Comparison of ENCODE assay signal across 8 cellular contexts in the genomic region with DNA sequence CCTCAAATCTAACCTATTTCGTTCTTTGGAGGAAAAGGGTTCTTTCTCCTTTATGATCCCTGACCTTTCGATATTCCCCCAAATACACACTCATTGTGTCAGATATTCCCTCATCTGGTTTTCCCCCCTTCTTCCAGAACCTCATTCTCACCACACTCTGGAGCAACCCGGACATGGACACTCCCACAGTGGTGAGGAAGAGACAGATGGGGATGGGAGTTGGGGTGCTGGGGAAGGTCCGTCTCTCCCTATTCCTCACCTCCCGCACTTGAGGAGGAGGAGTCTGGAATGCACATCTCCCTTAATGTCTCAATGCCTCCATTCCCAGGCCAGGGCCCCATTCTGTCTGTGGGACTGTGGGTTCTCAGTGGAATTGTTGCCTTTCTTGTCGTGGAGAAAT. TPM values are rescaled to one million over a fixed set of nuclear protein-coding genes. Genes with fewer than 3 reads are reported as not detected.
DNase-seq lines count a peak whose midpoint lies in the region; ATAC-seq and TF ChIP-seq lines count a peak whose summit lies in the region.

No MANE protein-coding gene starts in this region.

- no peak for ATAC-seq in natural killer cell treated with Interleukin-12 subunit alpha and Interleukin-12 subunit beta and Interleukin-15 and Interleukin-18, amount 100 ng/mL, for 72 hours
- no peak for ATAC-seq in GM19324 (IDR thresholded peaks at IDR 0.05; ENCODE audit: low FRiP score, unreplicated experiment)

- H3K4me3 ChIP-seq in AG10803 (ENCODE audit: low read length) (peak overlapping the region; percentile 81), Karpas-422 (ENCODE audit: low read length) (peak overlapping the region; percentile 100), colonic mucosa (peak overlapping the region; percentile 75)

- peak overlapping the region; percentile 100 for H3K4me3 Mint-ChIP-seq in natural killer cell treated with Interleukin-12 subunit alpha and Interleukin-12 subunit beta and Interleukin-15 and Interleukin-18, amount 100 ng/mL, for 72 hours

- POLR2A ChIA-PET in HEK293T (lab: Yijun Ruan, JAX): no interaction called here

- no peaks in the 10 kb centered on the region for H3K9me3 Mint-ChIP-seq in natural killer cell treated with Interleukin-12 subunit alpha and Interleukin-12 subunit beta and Interleukin-15 and Interleukin-18, amount 100 ng/mL, for 72 hours

- no peak for TF ChIP-seq CTCF in AG10803 (conservative IDR thresholded peaks at IDR 0.05; ENCODE audit: low read length)
- TF ChIP-seq CTCF in colonic mucosa (IDR thresholded peaks at IDR 0.05): no peak

- peak overlapping the region; percentile 97 for H3K4me2 ChIP-seq in Karpas-422 (ENCODE audit: low read depth, low read length, poor library complexity, severe bottlenecking)

- no peaks in the 10 kb centered on the region; the same call in 1 of the 2 replicates for H4K20me1 ChIP-seq in Karpas-422 (ENCODE audit: insufficient read depth, low read depth, low read length)

- CTCF ChIA-PET in HEK293T (lab: Yijun Ruan, JAX): no interaction called here

- peak overlapping the region; percentile 80; the same call in 1 of the 2 replicates for H3K27ac ChIP-seq in Karpas-422 (ENCODE audit: low read length)
- H3K27ac ChIP-seq in colonic mucosa: peak overlapping the region; percentile 94

- H3K27me3 ChIP-seq in Karpas-422 (ENCODE audit: low read length) (no peaks in the 10 kb centered on the region), colonic mucosa (no peaks in the 10 kb centered on the region)

- DNase-seq in AG10803 (ENCODE audit: low read depth) (no peak), Karpas-422 (no peak), colonic mucosa (no peak), cerebellar cortex (ENCODE audit: low spot score) (no peak), DMS 273 treated with DMSO at 0.1 percent for 48 hours (lab: John Stamatoyannopoulos, UW) (no peak), HEK293T (ENCODE audit: extremely low spot score) (no peak)
- DNase-seq in natural killer cell treated with Interleukin-12 subunit alpha and Interleukin-12 subunit beta and Interleukin-15 and Interleukin-18, amount 100 ng/mL, for 72 hours (ENCODE audit: low spot score): no peak

- H3K27me3 Mint-ChIP-seq in natural killer cell treated with Interleukin-12 subunit alpha and Interleukin-12 subunit beta and Interleukin-15 and Interleukin-18, amount 100 ng/mL, for 72 hours: peaks cover 0 to 3% of the 10 kb centered on the region in 2 donors

- peaks cover 30% of the 10 kb centered on the region for H3K36me3 Mint-ChIP-seq in natural killer cell treated with Interleukin-12 subunit alpha and Interleukin-12 subunit beta and Interleukin-15 and Interleukin-18, amount 100 ng/mL, for 72 hours

- H2AFZ ChIP-seq in Karpas-422 (ENCODE audit: low read length): no peak overlapping the region

- H3K36me3 ChIP-seq in Karpas-422 (ENCODE audit: insufficient read depth, low read length): peaks cover 22% of the 10 kb centered on the region
- H3K36me3 ChIP-seq in colonic mucosa: no peaks in the 10 kb centered on the region

- H3K9me3 ChIP-seq in Karpas-422 (ENCODE audit: low read length) (no peaks in the 10 kb centered on the region), colonic mucosa (no peaks in the 10 kb centered on the region)

- H3K4me1 ChIP-seq in Karpas-422 (ENCODE audit: low read length) (peaks cover 55% of the 10 kb centered on the region), colonic mucosa (peaks cover 15% of the 10 kb centered on the region)

- no peaks in the 10 kb centered on the region for H3K9me2 ChIP-seq in Karpas-422 (replicated peaks; ENCODE audit: insufficient read depth, low read length)

- peak overlapping the region; percentile 98 to 100 for H3K27ac Mint-ChIP-seq in natural killer cell treated with Interleukin-12 subunit alpha and Interleukin-12 subunit beta and Interleukin-15 and Interleukin-18, amount 100 ng/mL, for 72 hours

- peaks cover 76% of the 10 kb centered on the region in 2 donors for H3K4me1 Mint-ChIP-seq in natural killer cell treated with Interleukin-12 subunit alpha and Interleukin-12 subunit beta and Interleukin-15 and Interleukin-18, amount 100 ng/mL, for 72 hours (ENCODE audit: low read depth in 2 of 2)

- intact Hi-C loops in colonic mucosa (cut with DNase I): no loop called here

- H3K9ac ChIP-seq in Karpas-422 (ENCODE audit: low read length) (peak overlapping the region; percentile 100), colonic mucosa (ENCODE audit: low read depth in 2 of 2, low read length in 2 of 2) (peak overlapping the region; percentile 81 to 93)

- peaks cover 48% of the 10 kb centered on the region for H3K79me2 ChIP-seq in Karpas-422 (ENCODE audit: low read length)

TF ChIP-seq in HEK293T, 16 proteins besides CTCF, POLR2A, EP300 and RAD21:
- TF ChIP-seq SUZ12 (IDR thresholded peaks at IDR 0.05): no peak
- TF ChIP-seq HDGF (IDR thresholded peaks at IDR 0.05; ENCODE audit: borderline replicate concordance): no peak
- no peak for TF ChIP-seq NFRKB (IDR thresholded peaks at IDR 0.05)
- no peak for TF ChIP-seq FOXA1 (IDR thresholded peaks at IDR 0.05)
- TF ChIP-seq ARNT (IDR thresholded peaks at IDR 0.05): no peak
- TF ChIP-seq BHLHE40 (IDR thresholded peaks at IDR 0.05; ENCODE audit: borderline replicate concordance): no peak
- TF ChIP-seq FOXK2 (IDR thresholded peaks at IDR 0.05): no peak
- no peak for TF ChIP-seq LEF1 (IDR thresholded peaks at IDR 0.05; ENCODE audit: borderline replicate concordance)
- no peak for TF ChIP-seq ZNF384 (IDR thresholded peaks at IDR 0.05)
- TF ChIP-seq SP1 (IDR thresholded peaks at IDR 0.05): no peak
- no peak for TF ChIP-seq ELF4 (IDR thresholded peaks at IDR 0.05)
- TF ChIP-seq, protein P1, sequence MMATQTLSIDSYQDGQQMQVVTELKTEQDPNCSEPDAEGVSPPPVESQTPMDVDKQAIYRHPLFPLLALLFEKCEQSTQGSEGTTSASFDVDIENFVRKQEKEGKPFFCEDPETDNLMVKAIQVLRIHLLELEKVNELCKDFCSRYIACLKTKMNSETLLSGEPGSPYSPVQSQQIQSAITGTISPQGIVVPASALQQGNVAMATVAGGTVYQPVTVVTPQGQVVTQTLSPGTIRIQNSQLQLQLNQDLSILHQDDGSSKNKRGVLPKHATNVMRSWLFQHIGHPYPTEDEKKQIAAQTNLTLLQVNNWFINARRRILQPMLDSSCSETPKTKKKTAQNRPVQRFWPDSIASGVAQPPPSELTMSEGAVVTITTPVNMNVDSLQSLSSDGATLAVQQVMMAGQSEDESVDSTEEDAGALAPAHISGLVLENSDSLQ (IDR thresholded peaks at IDR 0.05): no peak
- no peak for TF ChIP-seq L3MBTL2 (conservative IDR thresholded peaks at IDR 0.05)
- TF ChIP-seq CTBP1 (IDR thresholded peaks at IDR 0.05; ENCODE audit: borderline replicate concordance): no peak

RNA-seq across cellular contexts. Expression of a gene that starts 1.3 kb away (rescaled TPM):
- total RNA-seq in Karpas-422 (2014; rRNA removed; shearing (Covaris generic); ENCODE audit: low replicate concordance): 14.0 and 31.9 TPM in 2 replicates
- total RNA-seq in colonic mucosa: 100 to 1,000 TPM; 170 to 212 TPM
- 100 to 1,000 TPM in 1 of 2 donors, 10 to 100 TPM in 1; 91.5 to 102 TPM for total RNA-seq in natural killer cell treated with Interleukin-12 subunit alpha and Interleukin-12 subunit beta and Interleukin-15 and Interleukin-18, amount 100 ng/mL, for 72 hours

RNA-seq across cellular contexts. Expression of a gene that starts 1.5 kb away (rescaled TPM):
- total RNA-seq in Karpas-422 (2014; rRNA removed; shearing (Covaris generic); ENCODE audit: low replicate concordance): 26.2 and 31.1 TPM in 2 replicates
- total RNA-seq in colonic mucosa: 10 to 100 TPM; 33.4 to 36.3 TPM
- 10 to 100 TPM; 43.9 to 50.4 TPM for total RNA-seq in natural killer cell treated with Interleukin-12 subunit alpha and Interleukin-12 subunit beta and Interleukin-15 and Interleukin-18, amount 100 ng/mL, for 72 hours

RNA-seq across cellular contexts. Expression of a gene that starts 2.5 kb away (rescaled TPM):
- 15.5 and 26.2 TPM in 2 replicates for total RNA-seq in Karpas-422 (2014; rRNA removed; shearing (Covaris generic); ENCODE audit: low replicate concordance)
- total RNA-seq in colonic mucosa: 10 to 100 TPM; 13.0 to 23.7 TPM
- total RNA-seq in natural killer cell treated with Interleukin-12 subunit alpha and Interleukin-12 subunit beta and Interleukin-15 and Interleukin-18, amount 100 ng/mL, for 72 hours: 1 to 10 TPM; 3.3 to 6.2 TPM

RNA-seq across cellular contexts. Expression of a gene that starts 6.4 kb away (rescaled TPM):
- total RNA-seq in Karpas-422 (2014; rRNA removed; shearing (Covaris generic); ENCODE audit: low replicate concordance): 14.2 and 38.7 TPM in 2 replicates
- 10 to 100 TPM; 24.8 to 30.9 TPM for total RNA-seq in colonic mucosa
- 10 to 100 TPM; 31.1 to 35.5 TPM for total RNA-seq in natural killer cell treated with Interleukin-12 subunit alpha and Interleukin-12 subunit beta and Interleukin-15 and Interleukin-18, amount 100 ng/mL, for 72 hours

RNA-seq across cellular contexts. Expression of a gene that starts 9.7 kb away (rescaled TPM):
- total RNA-seq in Karpas-422 (2014; rRNA removed; shearing (Covaris generic); ENCODE audit: low replicate concordance): 0.41 and 1.0 TPM in 2 replicates
- under 1 TPM; 0.13 to 0.44 TPM for total RNA-seq in colonic mucosa
- 1 to 10 TPM; 1.1 to 1.3 TPM for total RNA-seq in natural killer cell treated with Interleukin-12 subunit alpha and Interleukin-12 subunit beta and Interleukin-15 and Interleukin-18, amount 100 ng/mL, for 72 hours
